Comparison of ENCODE assay signal across 24 cellular contexts in genomic region chr5:5534333-5534732, GRCh38.
"Had no signal": no experiment of that assay in that cellular context is flagged by ENCODE, and none has a peak within 500 bp of the region (broad histone marks: within the 10 kb centered on the region; RNA-seq: fewer than 3 reads in every experiment).

No MANE protein-coding gene starts in this region.

- H3K4me1 ChIP-seq: parathyroid adenoma, psoas muscle, right lobe of liver, sigmoid colon, stomach, thyroid gland, tibial nerve, upper lobe of left lung, vagina had no signal

- H3K9ac ChIP-seq: parathyroid adenoma had no signal

- H3K9me3 ChIP-seq: ovary, psoas muscle, right lobe of liver, sigmoid colon, stomach, thoracic aorta, thyroid gland, tibial nerve, upper lobe of left lung, vagina had no signal

- H2AFZ ChIP-seq: parathyroid adenoma had no signal

- H3K27ac ChIP-seq: ovary, parathyroid adenoma, psoas muscle, right lobe of liver, sigmoid colon, stomach, thoracic aorta, thyroid gland, tibial nerve, upper lobe of left lung, vagina had no signal

- H3K27me3 ChIP-seq: ovary, right lobe of liver, sigmoid colon, thyroid gland, tibial nerve, upper lobe of left lung, vagina had no signal

- DNase-seq: nephron progenitor cell; occipital lobe; ovary; psoas muscle; right cardiac atrium; right lobe of liver; sigmoid colon; small intestine; stimulated activated CD4-positive, alpha-beta T cell treated with anti-CD3 and anti-CD28 coated beads, Interleukin-15, amount 100 ng/mL, for 24 hours; stimulated activated CD4-positive, alpha-beta T cell treated with anti-CD3 and anti-CD28 coated beads, Interleukin-2, amount 100 ng/mL, for 24 hours; stimulated activated CD4-positive, alpha-beta T cell treated with anti-CD3 and anti-CD28 coated beads, Interleukin-2, amount 100 ng/mL, for 48 hours; stimulated activated CD4-positive, alpha-beta T cell treated with anti-CD3 and anti-CD28 coated beads, Interleukin-4, amount 100 ng/mL, for 24 hours; stimulated activated naive B cell treated with anti-CD40 and anti-IgM and Interleukin-4, amounts not matched to agents 10 μg/mL and 1 μg/mL and 100 μg/mL, for 72 hours; stimulated activated naive CD4-positive, alpha-beta T cell treated with Interleukin-2 at 50 U/mL for 16 hours; stomach; thyroid gland; trophoblast cell; upper lobe of left lung had no signal

- H3K36me3 ChIP-seq: ovary, right lobe of liver, sigmoid colon, stomach, thoracic aorta, thyroid gland, tibial nerve, upper lobe of left lung, vagina had no signal

- H3K79me2 ChIP-seq: parathyroid adenoma had no signal

- FAIRE-seq: small intestine, urothelium cell line had no signal

- H3K4me3 ChIP-seq: ovary, psoas muscle, right lobe of liver, sigmoid colon, stomach, thoracic aorta, thyroid gland, tibial nerve, upper lobe of left lung, vagina had no signal

- ATAC-seq: natural killer cell treated with Interleukin-12 subunit alpha and Interleukin-12 subunit beta and Interleukin-15 and Interleukin-18, amount 100 ng/mL, for 72 hours; psoas muscle; right cardiac atrium; right lobe of liver; stimulated activated naive B cell treated with anti-CD40 and anti-IgM and Interleukin-4, amounts not matched to agents 10 μg/mL and 1 μg/mL and 100 μg/mL, for 72 hours had no signal
